ENCODE assay signal across 21 cellular contexts in the genomic region with DNA sequence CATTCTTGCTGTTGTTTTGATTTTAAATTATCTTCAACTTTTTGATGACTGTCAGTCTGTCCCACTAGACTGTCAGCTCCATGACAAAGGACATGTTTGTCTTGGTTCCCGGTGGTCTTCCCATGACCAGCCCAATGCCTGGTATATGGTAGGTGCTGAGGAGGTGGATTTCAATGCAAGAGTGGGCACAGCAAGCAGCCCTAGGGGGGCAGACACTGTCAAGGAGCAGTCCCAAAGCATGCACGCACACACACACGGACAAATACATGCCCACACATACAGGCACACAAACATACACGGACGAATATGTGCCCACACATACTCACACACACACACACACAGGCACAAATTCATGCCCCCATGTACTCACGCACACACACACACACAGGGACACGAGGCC. TPM values are rescaled to one million over a fixed set of nuclear protein-coding genes. Genes with fewer than 3 reads are reported as not detected.
A peak's percentile ranks its signal among the peaks of the same experiment; 100 is the strongest.
DNase-seq lines count a peak whose midpoint lies in the region; TF ChIP-seq lines count a peak whose summit lies in the region.
"Had no signal": no experiment of that assay in that cellular context is flagged by ENCODE, and none has a peak within 500 bp of the region (broad histone marks: within the 10 kb centered on the region; RNA-seq: fewer than 3 reads in every experiment).

No MANE protein-coding gene starts in this region.

- H3K4me2 ChIP-seq in hepatocyte, result no peak overlapping the region

- no peak overlapping the region for H2AFZ ChIP-seq in hepatocyte

- peak; percentile 2 to 8 for DNase-seq in activated T-cell treated with anti-CD3 and anti-CD28 coated beads, Interleukin-2, amount 50 U/mL, for 48 hours
- DNase-seq in activated T-cell treated with anti-CD3 and anti-CD28 coated beads for 4 hours (no peak), WERI-Rb-1 (peak; percentile 2), substantia nigra (lab: John Stamatoyannopoulos, UW) (no peak), HAP-1 (ENCODE audit: low spot score in 2 of 2) (no peak), hepatocyte (ENCODE audit: low spot score) (no peak)
- no peak for DNase-seq in stimulated activated CD4-positive, alpha-beta T cell treated with anti-CD3 and anti-CD28 coated beads, Interleukin-15, amount 100 ng/mL, for 24 hours
- DNase-seq: CD4-positive, alpha-beta memory T cell; EL; HCEC 1CT; NCI-H1092 treated with DMSO at 0.1 percent for 48 hours; NCI-H146; NCI-H2029 treated with DMSO at 0.1 percent for 48 hours; NCI-H446 treated with DMSO at 0.1 percent for 48 hours; NCI-H69 had no signal

- in situ Hi-C loops in HAP-1 (cut with MboI; ENCODE audit: low sequenced_read_pairs), result no loop called here

- H4K20me1 ChIP-seq in hepatocyte (ENCODE audit: insufficient read depth, poor library complexity, severe bottlenecking), result no peaks in the 10 kb centered on the region

- H3K4me3 ChIP-seq in WERI-Rb-1 (ENCODE audit: low read depth, low read length), result no peak overlapping the region
- H3K4me3 ChIP-seq in HAP-1, result no peak overlapping the region
- H3K4me3 ChIP-seq in hepatocyte, result no peak overlapping the region
- H3K4me3 ChIP-seq: GM12878, K562, Peyer's patch had no signal

- over 99% methylated on average over 7 of the region's 7 CpGs for WGBS in hepatocyte (ENCODE audit: low lambda C conversion rate, missing lambda C conversion rate)

- no peaks in the 10 kb centered on the region for H3K9me2 ChIP-seq in hepatocyte (replicated peaks; ENCODE audit: insufficient read depth)

- TF ChIP-seq CTCF in WERI-Rb-1 (IDR thresholded peaks at IDR 0.05; ENCODE audit: low read depth, low read length), result no peak
- no peak for TF ChIP-seq CTCF in hepatocyte (IDR thresholded peaks at IDR 0.05; ENCODE audit: poor library complexity)

- no peak overlapping the region for H3K27ac ChIP-seq in WERI-Rb-1
- peak overlapping the region; percentile 31 for H3K27ac ChIP-seq in layer of hippocampus (ENCODE audit: low read depth, low read length)
- H3K27ac ChIP-seq in substantia nigra (ENCODE audit: low read depth, low read length, poor library complexity, severe bottlenecking), result peak overlapping the region; percentile 35
- H3K27ac ChIP-seq in hepatocyte, result no peak overlapping the region
- H3K27ac ChIP-seq: Peyer's patch had no signal

- no peaks in the 10 kb centered on the region for H3K36me3 ChIP-seq in WERI-Rb-1
- no peaks in the 10 kb centered on the region; the same call in none of the 2 replicates for H3K36me3 ChIP-seq in HAP-1 (replicated peaks)
- H3K36me3 ChIP-seq in hepatocyte (replicated peaks; ENCODE audit: insufficient read depth, low read depth), result no peaks in the 10 kb centered on the region
- H3K36me3 ChIP-seq: Peyer's patch had no signal

- no peaks in the 10 kb centered on the region for H3K79me2 ChIP-seq in hepatocyte

- H3K27me3 ChIP-seq in WERI-Rb-1 (ENCODE audit: insufficient read depth, low read depth, severe bottlenecking) (no peaks in the 10 kb centered on the region), layer of hippocampus (ENCODE audit: control insufficient read depth, insufficient read depth, low read length) (no peaks in the 10 kb centered on the region), HAP-1 (ENCODE audit: low read depth) (no peaks in the 10 kb centered on the region), hepatocyte (no peaks in the 10 kb centered on the region)
- H3K27me3 ChIP-seq: Peyer's patch had no signal

- no peaks in the 10 kb centered on the region for H3K9me3 ChIP-seq in WERI-Rb-1 (ENCODE audit: severe bottlenecking)
- H3K9me3 ChIP-seq in HAP-1, result no peaks in the 10 kb centered on the region
- H3K9me3 ChIP-seq in hepatocyte (ENCODE audit: low read depth), result no peaks in the 10 kb centered on the region
- H3K9me3 ChIP-seq: Peyer's patch had no signal

- H3K4me1 ChIP-seq in HAP-1 (no peaks in the 10 kb centered on the region), hepatocyte (ENCODE audit: insufficient read depth) (peaks cover 2% of the 10 kb centered on the region)
- H3K4me1 ChIP-seq: Peyer's patch had no signal

RNA-seq across cellular contexts. Expression of a gene that starts 12.0 kb away (rescaled TPM):
- total RNA-seq in hepatocyte, result 16.7 and 19.9 TPM in 2 replicates
- 1.8 TPM in 2 replicates for polyA plus RNA-seq in hepatocyte
- polyA plus RNA-seq: CD4-positive, alpha-beta memory T cell; GM12878 had no signal

RNA-seq across cellular contexts. Expression of a gene that starts 49.5 kb away (rescaled TPM):
- not detected in 2 replicates for total RNA-seq in hepatocyte
- polyA plus RNA-seq in hepatocyte, result not detected in 2 replicates
- total RNA-seq: CD4-positive, alpha-beta memory T cell; GM12878; K562; Peyer's patch; Right ventricle myocardium superior had no signal
- polyA plus RNA-seq: BJ; CD4-positive, alpha-beta memory T cell; K562 had no signal

Comparison
In these comparisons a context has a peak if more than half of its experiments do, and no peak if none do; other contexts are left out.
1. DNase-seq: peak in activated T-cell treated with anti-CD3 and anti-CD28 coated beads, Interleukin-2, amount 50 U/mL, for 48 hours (2 of 2) and WERI-Rb-1 (single experiment); none in activated T-cell treated with anti-CD3 and anti-CD28 coated beads for 4 hours (single experiment), substantia nigra (0 of 49), HAP-1 (0 of 2), stimulated activated CD4-positive, alpha-beta T cell treated with anti-CD3 and anti-CD28 coated beads, Interleukin-15, amount 100 ng/mL, for 24 hours (single experiment) and hepatocyte (single experiment).
2. H3K27ac ChIP-seq: peak in layer of hippocampus (single experiment) and substantia nigra (single experiment); none in WERI-Rb-1 (single experiment) and hepatocyte (single experiment).